12 cellular contexts compared by ENCODE assay signal in genomic region chr6:16244869-16245451, GRCh38. TPM values are rescaled to one million over a fixed set of nuclear protein-coding genes. Genes with fewer than 3 reads are reported as not detected.
DNase-seq lines count a peak whose midpoint lies in the region; ATAC-seq and TF ChIP-seq lines count a peak whose summit lies in the region.
"Had no signal": no experiment of that assay in that cellular context is flagged by ENCODE, and none has a peak within 500 bp of the region (broad histone marks: within the 10 kb centered on the region; RNA-seq: fewer than 3 reads in every experiment).

No MANE protein-coding gene starts in this region.

- no peaks in the 10 kb centered on the region for H3K27me3 ChIP-seq in mesenchymal stem cell (ENCODE audit: control insufficient read depth in 1 of 2, insufficient read depth in 1 of 2, low read length in 2 of 2)
- H3K27me3 ChIP-seq in upper lobe of left lung: no peaks in the 10 kb centered on the region
- H3K27me3 ChIP-seq: spleen had no signal

- H2AFZ ChIP-seq in mesenchymal stem cell (ENCODE audit: low read depth, low read length): no peak overlapping the region

- no peak for TF ChIP-seq CTCF in coronary artery (IDR thresholded peaks at IDR 0.05)
- TF ChIP-seq CTCF in upper lobe of left lung (IDR thresholded peaks at IDR 0.05): no peak

- WGBS in mesenchymal stem cell: 82% methylated on average over 10 of the region's 10 CpGs
- WGBS in upper lobe of left lung, 2 donors: 81 to 86% methylated on average over 10 of the region's 10 CpGs

- H3K4me3 Mint-ChIP-seq in activated naive CD8-positive, alpha-beta T cell treated with anti-CD3 and anti-CD28 coated beads for 36 hours: no peak overlapping the region

- H2AK5ac ChIP-seq in mesenchymal stem cell (ENCODE audit: low read length, severe bottlenecking): no peak overlapping the region

- H4K91ac ChIP-seq in mesenchymal stem cell (ENCODE audit: low read length): no peak overlapping the region

- H3K4me3 ChIP-seq in coronary artery: peak overlapping the region; percentile 38
- H3K4me3 ChIP-seq in mesenchymal stem cell (ENCODE audit: insufficient read depth in 1 of 2, low read depth in 1 of 2, low read length in 2 of 2): no peak overlapping the region
- no peak overlapping the region for H3K4me3 ChIP-seq in upper lobe of left lung
- H3K4me3 ChIP-seq: lower lobe of right lung, spleen had no signal

- ATAC-seq in upper lobe of left lung (ENCODE audit: low FRiP score in 2 of 2): no peak
- ATAC-seq: activated CD4-positive, CD25-positive, alpha-beta regulatory T cell treated with anti-CD3 and anti-CD28 coated beads, Interleukin-2, amount 50 U/mL, for 24 hours; lower lobe of right lung had no signal

- H3K4me2 ChIP-seq in mesenchymal stem cell (ENCODE audit: low read length, poor library complexity, severe bottlenecking): no peak overlapping the region

- DNase-seq in Ammon's horn (ENCODE audit: low spot score): peak; percentile 53
- DNase-seq in NCI-H2107 treated with DMSO at 0.1 percent for 48 hours (lab: John Stamatoyannopoulos, UW; ENCODE audit: unreplicated experiment): peak; percentile 60
- no peak for DNase-seq in coronary artery (ENCODE audit: low spot score)
- no peak for DNase-seq in mesenchymal stem cell
- DNase-seq in activated naive CD8-positive, alpha-beta T cell treated with anti-CD3 and anti-CD28 coated beads for 36 hours: no peak
- no peak for DNase-seq in NAMALWA (ENCODE audit: low spot score)
- no peak for DNase-seq in T1000 (lab: John Stamatoyannopoulos, UW)
- no peak for DNase-seq in upper lobe of left lung
- DNase-seq: activated naive CD4-positive, alpha-beta T cell treated with Interleukin-2 at 50 U/mL for 16 hours; lower lobe of right lung; spleen had no signal

- H3K27ac ChIP-seq in coronary artery: peak overlapping the region; percentile 77 to 86
- no peak overlapping the region for H3K27ac ChIP-seq in mesenchymal stem cell (ENCODE audit: low read length, poor library complexity, severe bottlenecking)
- no peak overlapping the region for H3K27ac ChIP-seq in upper lobe of left lung
- H3K27ac ChIP-seq: lower lobe of right lung, spleen had no signal

- no peaks in the 10 kb centered on the region for H3K4me1 Mint-ChIP-seq in activated naive CD8-positive, alpha-beta T cell treated with anti-CD3 and anti-CD28 coated beads for 36 hours

- H3K9me3 ChIP-seq in mesenchymal stem cell (ENCODE audit: control insufficient read depth, low read length) (no peaks in the 10 kb centered on the region), upper lobe of left lung (no peaks in the 10 kb centered on the region)
- H3K9me3 ChIP-seq: lower lobe of right lung, spleen had no signal

- no peak overlapping the region for H2BK120ac ChIP-seq in mesenchymal stem cell (ENCODE audit: low read depth, low read length)

- no peak for TF ChIP-seq POLR2A in upper lobe of left lung (IDR thresholded peaks at IDR 0.05)

- no peak overlapping the region for H2BK12ac ChIP-seq in mesenchymal stem cell (ENCODE audit: low read length in 2 of 2)

- H2BK15ac ChIP-seq in mesenchymal stem cell (ENCODE audit: low read depth, poor library complexity, severe bottlenecking): no peak overlapping the region

- no peak overlapping the region for H3K27ac Mint-ChIP-seq in activated naive CD8-positive, alpha-beta T cell treated with anti-CD3 and anti-CD28 coated beads for 36 hours

- no peak for TF ChIP-seq EP300 in upper lobe of left lung (IDR thresholded peaks at IDR 0.05)

- H3K4ac ChIP-seq in mesenchymal stem cell (ENCODE audit: low read depth in 1 of 2, low read length in 2 of 2): no peak overlapping the region

- no peak overlapping the region for H3K14ac ChIP-seq in mesenchymal stem cell (ENCODE audit: low read length in 2 of 2)

- peaks cover 5% of the 10 kb centered on the region for H3K36me3 Mint-ChIP-seq in activated naive CD8-positive, alpha-beta T cell treated with anti-CD3 and anti-CD28 coated beads for 36 hours

- H3K79me1 ChIP-seq in mesenchymal stem cell (replicated peaks; ENCODE audit: low read length, poor library complexity, severe bottlenecking): no peaks in the 10 kb centered on the region

- H3K27me3 Mint-ChIP-seq in activated naive CD8-positive, alpha-beta T cell treated with anti-CD3 and anti-CD28 coated beads for 36 hours: peaks cover 4% of the 10 kb centered on the region

- peak overlapping the region; percentile 9 for H3K9ac ChIP-seq in mesenchymal stem cell (ENCODE audit: low read length)

- H3K4me1 ChIP-seq in mesenchymal stem cell (ENCODE audit: control insufficient read depth, insufficient read depth, low read depth, low read length): no peaks in the 10 kb centered on the region
- H3K4me1 ChIP-seq in upper lobe of left lung: peaks cover under 1 to 6% (median 3%) of the 10 kb centered on the region in 4 donors

- H3K18ac ChIP-seq in mesenchymal stem cell (ENCODE audit: low read depth in 1 of 2, low read length in 2 of 2): no peak overlapping the region

- peaks cover 0 to 11% of the 10 kb centered on the region in 2 experiments for H3K36me3 ChIP-seq in mesenchymal stem cell (ENCODE audit: control insufficient read depth in 1 of 2, insufficient read depth in 2 of 2, low read depth in 1 of 2, low read length in 2 of 2)
- peaks cover 0 to 17% (median 4%) of the 10 kb centered on the region in 4 donors for H3K36me3 ChIP-seq in upper lobe of left lung

- H3K23ac ChIP-seq in mesenchymal stem cell (ENCODE audit: low read length in 2 of 2): no peak overlapping the region

- no peak overlapping the region for H2BK5ac ChIP-seq in mesenchymal stem cell (ENCODE audit: low read depth, low read length, poor library complexity, severe bottlenecking)

- no peaks in the 10 kb centered on the region for H3K9me3 Mint-ChIP-seq in activated naive CD8-positive, alpha-beta T cell treated with anti-CD3 and anti-CD28 coated beads for 36 hours

- H4K8ac ChIP-seq in mesenchymal stem cell (ENCODE audit: low read length): no peak overlapping the region

RNA-seq across cellular contexts. Expression of gene GMPR, which starts 6.6 kb away (rescaled TPM):
- 23.7 TPM for polyA plus RNA-seq in mesenchymal stem cell (2013, experiment 1 of 2)
- polyA plus RNA-seq in mesenchymal stem cell (2013, experiment 2 of 2): 26.0 TPM
- total RNA-seq in activated naive CD8-positive, alpha-beta T cell treated with anti-CD3 and anti-CD28 coated beads for 36 hours: 1 to 10 TPM; 2.6 to 3.3 TPM
- total RNA-seq in upper lobe of left lung: 10 to 100 TPM; 10.5 to 25.6 (median 16.4) TPM

Comparison
In these comparisons a context has a peak if more than half of its experiments do, and no peak if none do; other contexts are left out.
1. DNase-seq: peak in Ammon's horn (single experiment) and NCI-H2107 treated with DMSO at 0.1 percent for 48 hours (single experiment); none in coronary artery (single experiment), mesenchymal stem cell (single experiment), activated naive CD8-positive, alpha-beta T cell treated with anti-CD3 and anti-CD28 coated beads for 36 hours (single experiment), NAMALWA (single experiment), T1000 (single experiment) and upper lobe of left lung (0 of 2).
2. H3K27ac ChIP-seq: peak in coronary artery (2 of 2); none in mesenchymal stem cell (single experiment) and upper lobe of left lung (0 of 4).